Comparison of ENCODE assay signal across 7 cellular contexts in the genomic region with DNA sequence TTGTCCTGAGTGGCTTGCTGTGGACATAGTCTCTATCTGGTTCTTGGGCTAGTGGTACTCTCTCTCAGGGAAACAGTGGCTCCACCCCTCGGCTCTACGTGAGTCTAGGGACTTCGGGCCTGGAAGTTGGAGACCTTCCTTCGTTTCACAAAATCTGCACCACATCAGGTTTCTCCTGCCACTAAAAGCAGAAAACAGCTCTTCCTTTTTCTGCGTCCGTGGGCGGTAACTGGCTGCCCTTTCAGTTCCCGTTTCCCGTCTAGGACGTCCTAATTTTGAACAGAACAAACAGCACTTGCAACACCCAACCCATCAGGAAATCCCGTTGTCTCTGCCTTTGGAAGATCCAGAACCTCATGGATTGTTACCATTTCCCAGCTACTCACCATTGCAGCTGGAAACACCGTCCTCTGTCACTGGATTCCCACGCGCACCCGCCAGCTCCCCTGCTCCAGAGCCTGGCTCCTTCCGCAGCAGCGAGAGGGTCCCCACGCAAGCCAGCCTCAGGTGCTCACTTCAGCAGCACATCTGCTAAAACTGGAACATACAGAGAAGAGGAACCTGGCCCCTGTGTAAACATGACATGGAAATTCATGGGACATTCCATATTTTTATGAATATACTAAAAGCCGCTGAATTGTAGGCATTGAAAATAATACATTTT.
A peak's percentile ranks its signal among the peaks of the same experiment; 100 is the strongest.
DNase-seq lines count a peak whose midpoint lies in the region; ATAC-seq and TF ChIP-seq lines count a peak whose summit lies in the region.

No MANE protein-coding gene starts in this region.

- H3K9ac ChIP-seq in PC-3 (ENCODE audit: low read length), result no peak overlapping the region

- no peaks in the 10 kb centered on the region for H3K9me2 ChIP-seq in PC-3 (replicated peaks; ENCODE audit: low read length)

- H3F3A ChIP-seq in PC-3 (ENCODE audit: low read length, unreplicated experiment), result no peaks in the 10 kb centered on the region

- WGBS in gastroesophageal sphincter (ENCODE audit: low coverage in 1 of 2), 2 donors, result 66 to 86% methylated on average over 12 to 17 of the region's 19 CpGs
- 64 to 81% methylated on average over 19 of the region's 19 CpGs for WGBS in thyroid gland, 2 donors

- no TSS peak for BruUV-seq in PC-3 (replicated peaks; lab: Mats Ljungman, UMichigan)

- H3K9me3 Mint-ChIP-seq in type B pancreatic cell, result peaks cover 4% of the 10 kb centered on the region

- H3K79me2 ChIP-seq in PC-3 (ENCODE audit: low read length), result no peaks in the 10 kb centered on the region

- no peaks in the 10 kb centered on the region for H4K20me1 ChIP-seq in PC-3 (ENCODE audit: low read length)

- no peak for TF ChIP-seq CTCF in gastroesophageal sphincter (IDR thresholded peaks at IDR 0.05)
- TF ChIP-seq CTCF in thyroid gland (IDR thresholded peaks at IDR 0.05), result no peak
- no peak for TF ChIP-seq CTCF in type B pancreatic cell (conservative IDR thresholded peaks at IDR 0.05)
- TF ChIP-seq CTCF in PC-3 (conservative IDR thresholded peaks at IDR 0.05; ENCODE audit: low read depth, low read length), result no peak

- TF ChIP-seq EP300 in gastroesophageal sphincter (IDR thresholded peaks at IDR 0.05), result no peak

- H3K4me3 ChIP-seq in gastroesophageal sphincter (no peak overlapping the region), thyroid gland (replicated peaks in 1 of 3) (no peak overlapping the region), PC-3 (ENCODE audit: low read length) (no peak overlapping the region)

- no peak overlapping the region for H2AFZ ChIP-seq in PC-3 (ENCODE audit: low read length)

- H3K27me3 ChIP-seq in gastroesophageal sphincter, result no peaks in the 10 kb centered on the region
- no peaks in the 10 kb centered on the region for H3K27me3 ChIP-seq in thyroid gland
- H3K27me3 ChIP-seq in PC-3 (ENCODE audit: low read length), result no peaks in the 10 kb centered on the region

- CTCF ChIA-PET in PC-3 (lab: Charles Lee), result no interaction called here

- TF ChIP-seq POLR2A in gastroesophageal sphincter (IDR thresholded peaks at IDR 0.05) (peak in 1 of 2 donors; percentile 21), thyroid gland (IDR thresholded peaks at IDR 0.05) (no peak)

- H3K27ac Mint-ChIP-seq in type B pancreatic cell, result no peak overlapping the region

- H3K4me1 Mint-ChIP-seq in type B pancreatic cell (ENCODE audit: unreplicated experiment), result peaks cover 15% of the 10 kb centered on the region

- H3K36me3 ChIP-seq in gastroesophageal sphincter (no peaks in the 10 kb centered on the region), thyroid gland (no peaks in the 10 kb centered on the region), PC-3 (ENCODE audit: low read depth, low read length) (no peaks in the 10 kb centered on the region)

- H3K4me1 ChIP-seq in gastroesophageal sphincter (peaks cover 0 to 35% (median 5%) of the 10 kb centered on the region in 3 donors), thyroid gland (peaks cover 0 to 20% of the 10 kb centered on the region in 2 donors), PC-3 (ENCODE audit: insufficient read depth, low read length) (peaks cover 7% of the 10 kb centered on the region; the same call in 1 of the 2 replicates)

- H3K27ac ChIP-seq in gastroesophageal sphincter (peak overlapping the region; percentile 53 to 72 (median 67)), thyroid gland (peak overlapping the region; percentile 10 to 66 (median 43)), PC-3 (ENCODE audit: low read length) (no peak overlapping the region)

- POLR2A ChIA-PET in PC-3 (lab: Charles Lee; ENCODE audit: unreplicated experiment), result no interaction called here

- H3K27me3 Mint-ChIP-seq in type B pancreatic cell, result no peaks in the 10 kb centered on the region

- no peak overlapping the region for H3K4me3 Mint-ChIP-seq in type B pancreatic cell

- no peak overlapping the region for H3K4me2 ChIP-seq in PC-3 (ENCODE audit: low read length)

- ATAC-seq in GM21367 (IDR thresholded peaks at IDR 0.05; ENCODE audit: unreplicated experiment) (peak; percentile 71), HG03565 (IDR thresholded peaks at IDR 0.05; ENCODE audit: unreplicated experiment) (peak; percentile 82), gastroesophageal sphincter (peak; percentile 82), PC-3 (no peak)

- intact Hi-C loops in thyroid gland (cut with DNase I), result loop anchor here (10.0 kb wide), 1 partner anchor 140 kb away; no protein-coding TSS in a partner anchor
- intact Hi-C loops in PC-3 (cut with micrococcal nuclease), result no loop called here

- DNase-seq in thyroid gland (peak; percentile 30 to 40), DMS153 treated with DMSO at 0.1 percent for 48 hours (lab: John Stamatoyannopoulos, UW; ENCODE audit: unreplicated experiment) (no peak), type B pancreatic cell (ENCODE audit: extremely low spot score, unreplicated experiment) (no peak), PC-3 (no peak)

- no peaks in the 10 kb centered on the region for H3K9me3 ChIP-seq in gastroesophageal sphincter
- no peaks in the 10 kb centered on the region for H3K9me3 ChIP-seq in thyroid gland
- H3K9me3 ChIP-seq in PC-3 (ENCODE audit: low read length), result no peaks in the 10 kb centered on the region

- no peaks in the 10 kb centered on the region for H3K36me3 Mint-ChIP-seq in type B pancreatic cell

Comparison
In these comparisons a context has a peak if more than half of its experiments do, and no peak if none do; other contexts are left out.
1. DNase-seq: peak in thyroid gland (2 of 2); none in DMS153 treated with DMSO at 0.1 percent for 48 hours (single experiment), type B pancreatic cell (single experiment) and PC-3 (single experiment).